In the genomic region with DNA sequence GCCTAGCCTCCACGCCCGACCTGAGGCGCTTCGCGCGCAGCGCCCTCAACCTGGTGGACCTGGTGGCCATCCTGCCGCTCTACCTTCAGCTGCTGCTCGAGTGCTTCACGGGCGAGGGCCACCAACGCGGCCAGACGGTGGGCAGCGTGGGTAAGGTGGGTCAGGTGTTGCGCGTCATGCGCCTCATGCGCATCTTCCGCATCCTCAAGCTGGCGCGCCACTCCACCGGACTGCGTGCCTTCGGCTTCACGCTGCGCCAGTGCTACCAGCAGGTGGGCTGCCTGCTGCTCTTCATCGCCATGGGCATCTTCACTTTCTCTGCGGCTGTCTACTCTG, we compare ENCODE assay signal across 33 cellular contexts. TPM values are rescaled to one million over a fixed set of nuclear protein-coding genes. Genes with fewer than 3 reads are reported as not detected.
"Had no signal": no experiment of that assay in that cellular context is flagged by ENCODE, and none has a peak within 500 bp of the region (broad histone marks: within the 10 kb centered on the region; RNA-seq: fewer than 3 reads in every experiment).

No MANE protein-coding gene starts in this region.

- ATAC-seq: activated CD4-positive, alpha-beta T cell treated with anti-CD3 and anti-CD28 coated beads for 36 hours; activated T-cell treated with anti-CD3 and anti-CD28 coated beads, Interleukin-2, amount 50 U/mL, for 72 hours; effector memory CD8-positive, alpha-beta T cell; foreskin keratinocyte; gastrocnemius medialis; T-helper 17 cell had no signal

- H3K4me1 ChIP-seq: ascending aorta, breast epithelium, esophagus muscularis mucosa, foreskin keratinocyte had no signal

- H3K4me3 Mint-ChIP-seq: activated CD4-positive, alpha-beta memory T cell treated with anti-CD3 and anti-CD28 coated beads for 36 hours; activated CD4-positive, alpha-beta T cell treated with anti-CD3 and anti-CD28 coated beads for 36 hours; activated CD4-positive, alpha-beta T cell treated with anti-CD3 and anti-CD28 coated beads, Interleukin-2, amount 10 ng/mL, durations not matched to agents 24 days and 14 days; activated naive CD8-positive, alpha-beta T cell; activated T-cell treated with anti-CD3 and anti-CD28 coated beads, Interleukin-2, amount 50 U/mL, for 24 hours; activated T-cell treated with anti-CD3 and anti-CD28 coated beads, Interleukin-2, amount 50 U/mL, for 72 hours; dendritic cell treated with granulocyte-macrophage colony-stimulating factor and Interleukin-4, amounts not matched to agents 40 ng/mL and 50 ng/mL, for 4 days; effector memory CD8-positive, alpha-beta T cell; T-helper 17 cell; T-helper 2 cell treated with Interferon-gamma antibody and Interleukin-4, amounts not matched to agents 5 μg/mL and 100 μg/mL, for 36 hours had no signal

- H3K27me3 Mint-ChIP-seq: activated CD4-positive, alpha-beta memory T cell treated with anti-CD3 and anti-CD28 coated beads for 36 hours; activated CD4-positive, alpha-beta T cell treated with anti-CD3 and anti-CD28 coated beads for 36 hours; activated CD4-positive, alpha-beta T cell treated with anti-CD3 and anti-CD28 coated beads, Interleukin-2, amount 10 ng/mL, durations not matched to agents 24 days and 14 days; activated naive CD8-positive, alpha-beta T cell; activated T-cell treated with anti-CD3 and anti-CD28 coated beads, Interleukin-2, amount 50 U/mL, for 24 hours; brain; dendritic cell treated with granulocyte-macrophage colony-stimulating factor and Interleukin-4, amounts not matched to agents 40 ng/mL and 50 ng/mL, for 4 days; effector memory CD8-positive, alpha-beta T cell; T-helper 17 cell had no signal

- H3K4me1 Mint-ChIP-seq: activated CD4-positive, alpha-beta T cell treated with anti-CD3 and anti-CD28 coated beads for 36 hours; activated CD4-positive, alpha-beta T cell treated with anti-CD3 and anti-CD28 coated beads, Interleukin-2, amount 10 ng/mL, durations not matched to agents 24 days and 14 days had no signal

- H3K27me3 ChIP-seq: ascending aorta, breast epithelium, cardiac muscle cell, esophagus muscularis mucosa, foreskin keratinocyte, gastrocnemius medialis, heart right ventricle had no signal

- H3K27ac ChIP-seq: ascending aorta, breast epithelium, cardiac muscle cell, coronary artery, esophagus muscularis mucosa, foreskin keratinocyte, gastrocnemius medialis, heart right ventricle had no signal

- H3K4me3 ChIP-seq: ascending aorta, breast epithelium, cardiac muscle cell, coronary artery, esophagus muscularis mucosa, gastrocnemius medialis, heart right ventricle had no signal

- H3K27ac Mint-ChIP-seq: activated CD4-positive, alpha-beta memory T cell treated with anti-CD3 and anti-CD28 coated beads for 36 hours; activated CD4-positive, alpha-beta T cell treated with anti-CD3 and anti-CD28 coated beads for 36 hours; activated CD4-positive, alpha-beta T cell treated with anti-CD3 and anti-CD28 coated beads, Interleukin-2, amount 10 ng/mL, durations not matched to agents 24 days and 14 days; activated naive CD8-positive, alpha-beta T cell; activated T-cell treated with anti-CD3 and anti-CD28 coated beads, Interleukin-2, amount 50 U/mL, for 24 hours; activated T-cell treated with anti-CD3 and anti-CD28 coated beads, Interleukin-2, amount 50 U/mL, for 72 hours; brain; dendritic cell treated with granulocyte-macrophage colony-stimulating factor and Interleukin-4, amounts not matched to agents 40 ng/mL and 50 ng/mL, for 4 days; effector memory CD8-positive, alpha-beta T cell; T-helper 17 cell; T-helper 2 cell treated with Interferon-gamma antibody and Interleukin-4, amounts not matched to agents 5 μg/mL and 100 μg/mL, for 36 hours had no signal

- H3K9me3 ChIP-seq: ascending aorta, esophagus muscularis mucosa, gastrocnemius medialis had no signal

- H3K9me3 Mint-ChIP-seq: activated CD4-positive, alpha-beta T cell treated with anti-CD3 and anti-CD28 coated beads, Interleukin-2, amount 10 ng/mL, durations not matched to agents 24 days and 14 days had no signal

- DNase-seq: activated CD4-positive, alpha-beta memory T cell treated with anti-CD3 and anti-CD28 coated beads for 36 hours; activated CD4-positive, alpha-beta T cell treated with anti-CD3 and anti-CD28 coated beads for 36 hours; activated CD4-positive, alpha-beta T cell treated with anti-CD3 and anti-CD28 coated beads, Interleukin-2, amount 10 ng/mL, durations not matched to agents 24 days and 14 days; activated CD4-positive, CD25-positive, alpha-beta regulatory T cell; activated CD4-positive, CD25-positive, alpha-beta regulatory T cell treated with anti-CD3 and anti-CD28 coated beads, Interleukin-2, amount 50 U/mL, for 72 hours; activated CD8-positive, alpha-beta memory T cell treated with anti-CD3 and anti-CD28 coated beads, Interleukin-2, amount 50 U/mL, for 48 hours; activated gamma-delta T cell treated with Interleukin-2 at 50 U/mL for 16 hours; activated naive CD4-positive, alpha-beta T cell treated with anti-CD3 and anti-CD28 coated beads, Interleukin-2, amount 50 U/mL, for 16 hours; activated naive CD4-positive, alpha-beta T cell treated with Interleukin-2 at 50 U/mL for 16 hours; activated T-cell treated with anti-CD3 and anti-CD28 coated beads for 4 hours; activated T-cell treated with anti-CD3 and anti-CD28 coated beads, Interleukin-2, amount 50 U/mL, for 24 hours; activated T-cell treated with anti-CD3 and anti-CD28 coated beads, Interleukin-2, amount 50 U/mL, for 72 hours; central memory CD4-positive, alpha-beta T cell; cerebellar nuclear complex; effector CD4-positive, alpha-beta T cell; effector memory CD8-positive, alpha-beta T cell; erythroblast; foreskin keratinocyte; gastrocnemius medialis; heart right ventricle; T-helper 1 cell; T-helper 17 cell; T1000 had no signal

- H3K36me3 ChIP-seq: ascending aorta, breast epithelium, cardiac muscle cell, gastrocnemius medialis, heart right ventricle had no signal

RNA-seq across cellular contexts. Expression of gene KCNV2, which starts 1.4 kb away (rescaled TPM):
- total RNA-seq: activated CD4-positive, alpha-beta memory T cell treated with anti-CD3 and anti-CD28 coated beads for 36 hours; activated CD4-positive, alpha-beta T cell treated with anti-CD3 and anti-CD28 coated beads for 36 hours; activated CD4-positive, alpha-beta T cell treated with anti-CD3 and anti-CD28 coated beads, Interleukin-2, amount 10 ng/mL, durations not matched to agents 24 days and 14 days; activated T-cell treated with anti-CD3 and anti-CD28 coated beads, Interleukin-2, amount 50 U/mL, for 72 hours; ascending aorta; breast epithelium; cardiac muscle cell; esophagus muscularis mucosa; foreskin keratinocyte; gastrocnemius medialis; glomerular endothelial cell; heart right ventricle; T-helper 17 cell had no signal
- polyA plus RNA-seq: foreskin keratinocyte, heart right ventricle had no signal
